Comparison of ENCODE assay signal across 11 cellular contexts in genomic region chr19:3179739-3180293, GRCh38. TPM values are rescaled to one million over a fixed set of nuclear protein-coding genes. Genes with fewer than 3 reads are reported as not detected.
DNase-seq lines count a peak whose midpoint lies in the region; ATAC-seq, FAIRE-seq and TF ChIP-seq lines count a peak whose summit lies in the region.
"Had no signal": no experiment of that assay in that cellular context is flagged by ENCODE, and none has a peak within 500 bp of the region (broad histone marks: within the 10 kb centered on the region; RNA-seq: fewer than 3 reads in every experiment).

No MANE protein-coding gene starts in this region.

- no peak overlapping the region for H3K23ac ChIP-seq in H1 (ENCODE audit: insufficient read length)

- H3K4me3 Mint-ChIP-seq in activated B cell treated with CpG ODN at 0.5 μM for 24 hours (peak overlapping the region; percentile 92), Caco-2 (ENCODE audit: unreplicated experiment) (no peak overlapping the region)

- BruUV-seq in Caco-2 (replicated peaks; lab: Mats Ljungman, UMichigan): no TSS peak

- WGBS in H1 (ENCODE audit: extremely low coverage in 1 of 2, insufficient coverage in 1 of 2, insufficient read length in 1 of 2, insufficient replicate concordance in 2 of 2, low coverage in 1 of 2, low lambda C conversion rate in 2 of 2, missing lambda C conversion rate in 1 of 2), 2 experiments: 95% methylated on average over 21 of the region's 31 CpGs; no CpG with 5 or more reads in 1 of the 2 experiments

- no peak overlapping the region for H4K91ac ChIP-seq in H1 (replicated peaks; ENCODE audit: insufficient read length, low read length)

- H3K27me3 ChIP-seq in H1 (replicated peaks in 1 of 4; ENCODE audit: control insufficient read depth in 3 of 4, extremely low read depth in 1 of 4, insufficient read depth in 3 of 4, low read length in 3 of 4): no peaks in the 10 kb centered on the region
- H3K27me3 ChIP-seq in Caco-2 (replicated peaks; ENCODE audit: control insufficient read depth, insufficient read depth, low read length): no peaks in the 10 kb centered on the region

- no peaks in the 10 kb centered on the region for H4K20me1 ChIP-seq in H1 (replicated peaks in 1 of 2; ENCODE audit: control insufficient read depth in 1 of 2, insufficient read depth in 2 of 2, low read length in 2 of 2)

- H3K79me2 ChIP-seq in H1 (ENCODE audit: control insufficient read depth in 1 of 2, insufficient read depth in 2 of 2, low read length in 2 of 2): no peaks in the 10 kb centered on the region

- H3K4me1 ChIP-seq in H1 (replicated peaks in 1 of 4; ENCODE audit: control insufficient read depth in 3 of 4, insufficient read depth in 4 of 4, low read length in 3 of 4) (no peaks in the 10 kb centered on the region; a peak in 1 of 7 replicates), Caco-2 (no peaks in the 10 kb centered on the region)
- H3K4me1 ChIP-seq: HAP-1 had no signal

- ATAC-seq in activated B cell treated with CpG ODN at 0.5 μM for 24 hours (ENCODE audit: low read depth) (peak; percentile 8), GM18907 (IDR thresholded peaks at IDR 0.05; ENCODE audit: unreplicated experiment) (no peak)

- H3K79me1 ChIP-seq in H1 (ENCODE audit: low read depth, low read length): no peaks in the 10 kb centered on the region

- POLR2A ChIA-PET in activated B cell treated with CpG ODN at 0.5 μM for 24 hours (lab: Charles Lee): interaction anchor here (0.7 to 1.7 kb wide), 7 partner anchors 9 to 704 kb away, joined by 3 to 10 read pairs (median 4); partner anchors contain the start of genes DOHH and GADD45B
- POLR2A ChIA-PET in H1 (lab: Charles Lee; ENCODE audit: partially characterized antibody): interaction anchor here (1.0 kb wide), 1 partner anchor 10 kb away, joined by 4 read pairs; no protein-coding TSS in a partner anchor
- POLR2A ChIA-PET in Caco-2 (lab: Charles Lee): no interaction called here

- no peak for TF ChIP-seq CTCF in GM13977 (IDR thresholded peaks at IDR 0.05; ENCODE audit: extremely low read depth, insufficient read depth, missing control alignments)
- no peak for TF ChIP-seq CTCF in activated B cell treated with CpG ODN at 0.5 μM for 24 hours (IDR thresholded peaks at IDR 0.05)
- no peak for TF ChIP-seq CTCF in H1 (IDR thresholded peaks at IDR 0.05; ENCODE audit: control extremely low read depth in 1 of 3, insufficient read depth in 1 of 3, low read depth in 1 of 3, low read length in 3 of 3)
- no peak for TF ChIP-seq CTCF in Caco-2 (IDR thresholded peaks at IDR 0.05; ENCODE audit: insufficient read depth in 1 of 2, low read depth in 1 of 2, low read length in 1 of 2, severe bottlenecking in 1 of 2, unreplicated experiment in 1 of 2)

- H3K9ac ChIP-seq in H1 (replicated peaks in 1 of 4; ENCODE audit: extremely low read depth in 1 of 4, low read depth in 3 of 4, low read length in 3 of 4): no peak overlapping the region

- in situ Hi-C loops in GM13977 (cut with MboI; ENCODE audit: low pct_unique_long_range_greater_than_20kb, low sequenced_read_pairs, unreplicated experiment): no loop called here

- no peaks in the 10 kb centered on the region for H3K36me3 ChIP-seq in H1 (ENCODE audit: control insufficient read depth in 2 of 4, insufficient read depth in 4 of 4, low read length in 3 of 4)
- no peaks in the 10 kb centered on the region for H3K36me3 ChIP-seq in Caco-2 (ENCODE audit: control insufficient read depth, insufficient read depth, low read length)
- H3K36me3 ChIP-seq: HAP-1 had no signal

- intact Hi-C loops in activated B cell treated with CpG ODN at 0.5 μM for 24 hours (cut with micrococcal nuclease): loop anchor here (2.0 to 10.0 kb wide), 5 partner anchors 25 to 1095 kb away; partner anchors contain the start of genes HMG20B, TLE5 and TLE6
- intact Hi-C loops in Caco-2 (cut with micrococcal nuclease; ENCODE audit: unreplicated experiment): no loop called here

- no peak overlapping the region for H3K4me3 ChIP-seq in H1 (ENCODE audit: extremely low read depth in 1 of 4, insufficient read depth in 2 of 4, low read depth in 3 of 4, low read length in 4 of 4)
- no peak overlapping the region for H3K4me3 ChIP-seq in Caco-2 (ENCODE audit: low read depth, low read length)
- H3K4me3 ChIP-seq: HAP-1 had no signal

- DNase-seq in GM13977 (ENCODE audit: low spot score): peak; percentile 55
- peak; percentile 50 for DNase-seq in activated B cell treated with CpG ODN at 0.5 μM for 24 hours
- DNase-seq in H1 (ENCODE audit: low read depth in 1 of 2, low spot score in 2 of 2): no peak
- DNase-seq in stimulated activated CD4-positive, alpha-beta T cell treated with anti-CD3 and anti-CD28 coated beads, TNF-alpha, amount 100 ng/mL, for 48 hours (ENCODE audit: low read depth in 3 of 3): peak in 2 of 3 donors; percentile 18 to 28
- no peak for DNase-seq in T-helper 9 cell
- no peak for DNase-seq in pons (ENCODE audit: low spot score)
- DNase-seq in Caco-2: no peak
- DNase-seq: NCI-H524 had no signal

- H2BK120ac ChIP-seq in H1 (replicated peaks; ENCODE audit: low read depth, low read length): no peak overlapping the region

- H3K14ac ChIP-seq in H1 (ENCODE audit: insufficient read length): no peak overlapping the region

- H3K56ac ChIP-seq in H1 (replicated peaks; ENCODE audit: insufficient read length, low read depth, low read length): no peak overlapping the region

- H3K27ac ChIP-seq in H1 (ENCODE audit: low read depth, low read length): no peak overlapping the region

- peaks cover 71% of the 10 kb centered on the region for H3K4me1 Mint-ChIP-seq in activated B cell treated with CpG ODN at 0.5 μM for 24 hours
- no peaks in the 10 kb centered on the region for H3K4me1 Mint-ChIP-seq in Caco-2 (ENCODE audit: low read depth, unreplicated experiment)

- no peak for FAIRE-seq in H1 (lab: Jason Lieb, UNC)

- H2BK20ac ChIP-seq in H1 (ENCODE audit: low read length): no peak overlapping the region

- TF ChIP-seq EP300 in H1 (IDR thresholded peaks at IDR 0.05; ENCODE audit: borderline replicate concordance in 1 of 2, low read depth in 2 of 2, low read length in 2 of 2): no peak

- peak overlapping the region; percentile 25; the same call in 1 of the 2 replicates for H4K8ac ChIP-seq in H1 (ENCODE audit: extremely low read depth, insufficient read depth, low read length)

- H3K9me3 ChIP-seq in H1 (ENCODE audit: insufficient read depth in 2 of 2, low read depth in 1 of 2, low read length in 1 of 2) (no peaks in the 10 kb centered on the region), Caco-2 (no peaks in the 10 kb centered on the region)
- H3K9me3 ChIP-seq: HAP-1 had no signal

- no peak overlapping the region for H3K4me2 ChIP-seq in H1 (ENCODE audit: insufficient read depth in 1 of 2, low read depth in 2 of 2, low read length in 2 of 2)

- TF ChIP-seq RAD21 in H1 (IDR thresholded peaks at IDR 0.05 in 1 of 2, conservative IDR thresholded peaks at IDR 0.05 in 1 of 2; ENCODE audit: low read depth in 2 of 2, low read length in 2 of 2): no peak

- no peak overlapping the region for H2BK15ac ChIP-seq in H1 (ENCODE audit: low read length)

- CTCF ChIA-PET in activated B cell treated with CpG ODN at 0.5 μM for 24 hours (lab: Charles Lee) (interaction anchor here (0.5 kb wide), 1 partner anchor 469 kb away, joined by 4 read pairs; no protein-coding TSS in a partner anchor), H1 (lab: Charles Lee; ENCODE audit: partially characterized antibody) (interaction anchor here (0.5 kb wide), 1 partner anchor 213 kb away, joined by 3 read pairs; no protein-coding TSS in a partner anchor), Caco-2 (lab: Charles Lee) (interaction anchor here (0.6 kb wide), 1 partner anchor 19 kb away, joined by 5 read pairs; no protein-coding TSS in a partner anchor)

- no peak overlapping the region for H3K4ac ChIP-seq in H1 (replicated peaks; ENCODE audit: insufficient read length, low read depth, low read length)

- H2BK5ac ChIP-seq in H1 (ENCODE audit: low read depth, low read length): no peak overlapping the region

- H3K36me3 Mint-ChIP-seq in activated B cell treated with CpG ODN at 0.5 μM for 24 hours (ENCODE audit: low read depth) (peaks cover 25% of the 10 kb centered on the region), Caco-2 (ENCODE audit: insufficient read depth, unreplicated experiment) (no peaks in the 10 kb centered on the region)

- no peak overlapping the region for H2BK12ac ChIP-seq in H1 (ENCODE audit: low read depth, low read length)

- H4K5ac ChIP-seq in H1 (ENCODE audit: insufficient read length, low read depth, low read length): no peak overlapping the region

- H3K9me3 Mint-ChIP-seq in activated B cell treated with CpG ODN at 0.5 μM for 24 hours (no peaks in the 10 kb centered on the region), Caco-2 (ENCODE audit: unreplicated experiment) (no peaks in the 10 kb centered on the region)

- H2AFZ ChIP-seq in H1 (ENCODE audit: low read length): no peak overlapping the region

- TF ChIP-seq POLR2A in H1 (IDR thresholded peaks at IDR 0.05; ENCODE audit: control extremely low read depth in 1 of 2, low read depth in 2 of 2, low read length in 2 of 2): no peak

- no peak overlapping the region for H3K18ac ChIP-seq in H1 (ENCODE audit: extremely low read depth, low read length)

- H3K27me3 Mint-ChIP-seq in activated B cell treated with CpG ODN at 0.5 μM for 24 hours (no peaks in the 10 kb centered on the region), Caco-2 (ENCODE audit: insufficient read depth, unreplicated experiment) (no peaks in the 10 kb centered on the region)

- no peaks in the 10 kb centered on the region for H3K23me2 ChIP-seq in H1 (ENCODE audit: low read depth, low read length)

- H3K27ac Mint-ChIP-seq in activated B cell treated with CpG ODN at 0.5 μM for 24 hours (peak overlapping the region; percentile 95), Caco-2 (ENCODE audit: unreplicated experiment) (no peak overlapping the region)

- H2AK5ac ChIP-seq in H1 (ENCODE audit: low read depth, low read length): no peak overlapping the region

RNA-seq across cellular contexts. Expression of gene S1PR4, which starts 1.2 kb away (rescaled TPM):
- total RNA-seq in activated B cell treated with CpG ODN at 0.5 μM for 24 hours: 27.3 and 29.7 TPM in 2 replicates
- not detected in 2 replicates for total RNA-seq in H1 (2021; fragmentation: NEBNext Ultra II Directional; extraction: Animal tissue kit (Norgen Biotek cat#: 25700))
- 0.05 TPM in 1 of 2 replicates, not detected in the other for polyA plus RNA-seq in H1 (2011; rRNA removed)
- polyA plus RNA-seq in H1 (2011; cell fraction: cytosol; rRNA removed): not detected
- polyA plus RNA-seq in H1 (2011; cell fraction: nucleus; rRNA removed): not detected
- not detected in 4 replicates for polyA plus RNA-seq in H1 (2012, experiment 1 of 2)
- polyA plus RNA-seq in H1 (2012, experiment 2 of 2): not detected
- polyA plus RNA-seq in H1 (2013, experiment 1 of 2): not detected
- polyA plus RNA-seq in H1 (2013, experiment 2 of 2): not detected
- polyA minus RNA-seq in H1 (2011; rRNA and poly(A)+ RNA removed): not detected in 2 replicates
- not detected for polyA minus RNA-seq in H1 (2011; cell fraction: cytosol; rRNA and poly(A)+ RNA removed)
- polyA minus RNA-seq in H1 (2011; cell fraction: nucleus; rRNA and poly(A)+ RNA removed): not detected
- not detected in 2 replicates for total RNA-seq in Caco-2 (2022)

RNA-seq across cellular contexts. Expression of gene NCLN, which starts 5.9 kb away (rescaled TPM):
- total RNA-seq in activated B cell treated with CpG ODN at 0.5 μM for 24 hours: 61.1 and 64.8 TPM in 2 replicates
- 103 and 105 TPM in 2 replicates for total RNA-seq in H1 (2021; fragmentation: NEBNext Ultra II Directional; extraction: Animal tissue kit (Norgen Biotek cat#: 25700))
- 89.2 and 119 TPM in 2 replicates for polyA plus RNA-seq in H1 (2011; rRNA removed)
- 75.6 TPM for polyA plus RNA-seq in H1 (2011; cell fraction: cytosol; rRNA removed)
- 144 TPM for polyA plus RNA-seq in H1 (2011; cell fraction: nucleus; rRNA removed)
- 69.2 to 103 TPM (median 103 TPM) in 4 replicates for polyA plus RNA-seq in H1 (2012, experiment 1 of 2)
- 80.4 TPM for polyA plus RNA-seq in H1 (2012, experiment 2 of 2)
- 121 TPM for polyA plus RNA-seq in H1 (2013, experiment 1 of 2)
- 121 TPM for polyA plus RNA-seq in H1 (2013, experiment 2 of 2)
- polyA minus RNA-seq in H1 (2011; rRNA and poly(A)+ RNA removed): 50.0 and 55.6 TPM in 2 replicates
- polyA minus RNA-seq in H1 (2011; cell fraction: cytosol; rRNA and poly(A)+ RNA removed): 68.7 TPM
- 52.1 TPM for polyA minus RNA-seq in H1 (2011; cell fraction: nucleus; rRNA and poly(A)+ RNA removed)
- total RNA-seq in Caco-2 (2022): 87.3 and 94.2 TPM in 2 replicates

RNA-seq across cellular contexts. Expression of gene GNA15, which starts 44.0 kb away (rescaled TPM):
- total RNA-seq in activated B cell treated with CpG ODN at 0.5 μM for 24 hours (0.80 and 1.3 TPM in 2 replicates), Caco-2 (2022) (not detected in 2 replicates)
- total RNA-seq in H1 (2021; fragmentation: NEBNext Ultra II Directional; extraction: Animal tissue kit (Norgen Biotek cat#: 25700)): 0.25 and 0.26 TPM in 2 replicates
- polyA plus RNA-seq in H1 (2011; rRNA removed): 0.36 and 0.45 TPM in 2 replicates
- polyA plus RNA-seq in H1 (2011; cell fraction: cytosol; rRNA removed): 0.61 TPM
- polyA plus RNA-seq in H1 (2011; cell fraction: nucleus; rRNA removed): 0.16 TPM
- polyA plus RNA-seq in H1 (2012, experiment 1 of 2): 0.13 to 0.46 TPM (median 0.29 TPM) in 3 of 4 replicates, not detected in the other
- 0.14 TPM for polyA plus RNA-seq in H1 (2012, experiment 2 of 2)
- polyA plus RNA-seq in H1 (2013, experiment 1 of 2): 0.36 TPM
- 0.40 TPM for polyA plus RNA-seq in H1 (2013, experiment 2 of 2)
- polyA minus RNA-seq in H1 (2011; rRNA and poly(A)+ RNA removed): 0.07 and 0.13 TPM in 2 replicates
- polyA minus RNA-seq in H1 (2011; cell fraction: cytosol; rRNA and poly(A)+ RNA removed): not detected
- not detected for polyA minus RNA-seq in H1 (2011; cell fraction: nucleus; rRNA and poly(A)+ RNA removed)

RNA-seq across cellular contexts. Expression of gene CELF5, which starts 44.6 kb away (rescaled TPM):
- total RNA-seq in activated B cell treated with CpG ODN at 0.5 μM for 24 hours: not detected in 2 replicates
- total RNA-seq in H1 (2021; fragmentation: NEBNext Ultra II Directional; extraction: Animal tissue kit (Norgen Biotek cat#: 25700)): 9.8 and 9.9 TPM in 2 replicates
- 15.0 and 18.2 TPM in 2 replicates for polyA plus RNA-seq in H1 (2011; rRNA removed)
- polyA plus RNA-seq in H1 (2011; cell fraction: cytosol; rRNA removed): 15.4 TPM
- polyA plus RNA-seq in H1 (2011; cell fraction: nucleus; rRNA removed): 43.5 TPM
- 9.0 to 15.7 TPM (median 12.5 TPM) in 4 replicates for polyA plus RNA-seq in H1 (2012, experiment 1 of 2)
- 6.1 TPM for polyA plus RNA-seq in H1 (2012, experiment 2 of 2)
- 11.1 TPM for polyA plus RNA-seq in H1 (2013, experiment 1 of 2)
- polyA plus RNA-seq in H1 (2013, experiment 2 of 2): 10.4 TPM
- 4.4 and 4.7 TPM in 2 replicates for polyA minus RNA-seq in H1 (2011; rRNA and poly(A)+ RNA removed)
- polyA minus RNA-seq in H1 (2011; cell fraction: cytosol; rRNA and poly(A)+ RNA removed): 4.8 TPM
- 11.7 TPM for polyA minus RNA-seq in H1 (2011; cell fraction: nucleus; rRNA and poly(A)+ RNA removed)
- 0.07 TPM in 1 of 2 replicates, not detected in the other for total RNA-seq in Caco-2 (2022)
- total RNA-seq: HT1080 had no signal

Comparison
In these comparisons a context has a peak if more than half of its experiments do, and no peak if none do; other contexts are left out.
1. DNase-seq: peak in GM13977 (single experiment), activated B cell treated with CpG ODN at 0.5 μM for 24 hours (single experiment) and stimulated activated CD4-positive, alpha-beta T cell treated with anti-CD3 and anti-CD28 coated beads, TNF-alpha, amount 100 ng/mL, for 48 hours (2 of 3); none in H1 (0 of 2), T-helper 9 cell (single experiment), pons (single experiment) and Caco-2 (0 of 2).
2. RNA of gene S1PR4, which starts 1.2 kb away (total RNA-seq): 27.3 to 29.7 TPM in activated B cell treated with CpG ODN at 0.5 μM for 24 hours; not detected in H1 and not detected in Caco-2; every median in the first group is over 10 times any median in the second.